1 cellular context compared by ENCODE assay signal in genomic region chr1:157773723-157774350, GRCh38.
TF ChIP-seq lines count a peak whose summit lies in the region.

No MANE protein-coding gene starts in this region.

TF ChIP-seq in GM23338, 12 proteins besides CTCF, POLR2A, EP300 and RAD21:
- TF ChIP-seq, protein P1, sequence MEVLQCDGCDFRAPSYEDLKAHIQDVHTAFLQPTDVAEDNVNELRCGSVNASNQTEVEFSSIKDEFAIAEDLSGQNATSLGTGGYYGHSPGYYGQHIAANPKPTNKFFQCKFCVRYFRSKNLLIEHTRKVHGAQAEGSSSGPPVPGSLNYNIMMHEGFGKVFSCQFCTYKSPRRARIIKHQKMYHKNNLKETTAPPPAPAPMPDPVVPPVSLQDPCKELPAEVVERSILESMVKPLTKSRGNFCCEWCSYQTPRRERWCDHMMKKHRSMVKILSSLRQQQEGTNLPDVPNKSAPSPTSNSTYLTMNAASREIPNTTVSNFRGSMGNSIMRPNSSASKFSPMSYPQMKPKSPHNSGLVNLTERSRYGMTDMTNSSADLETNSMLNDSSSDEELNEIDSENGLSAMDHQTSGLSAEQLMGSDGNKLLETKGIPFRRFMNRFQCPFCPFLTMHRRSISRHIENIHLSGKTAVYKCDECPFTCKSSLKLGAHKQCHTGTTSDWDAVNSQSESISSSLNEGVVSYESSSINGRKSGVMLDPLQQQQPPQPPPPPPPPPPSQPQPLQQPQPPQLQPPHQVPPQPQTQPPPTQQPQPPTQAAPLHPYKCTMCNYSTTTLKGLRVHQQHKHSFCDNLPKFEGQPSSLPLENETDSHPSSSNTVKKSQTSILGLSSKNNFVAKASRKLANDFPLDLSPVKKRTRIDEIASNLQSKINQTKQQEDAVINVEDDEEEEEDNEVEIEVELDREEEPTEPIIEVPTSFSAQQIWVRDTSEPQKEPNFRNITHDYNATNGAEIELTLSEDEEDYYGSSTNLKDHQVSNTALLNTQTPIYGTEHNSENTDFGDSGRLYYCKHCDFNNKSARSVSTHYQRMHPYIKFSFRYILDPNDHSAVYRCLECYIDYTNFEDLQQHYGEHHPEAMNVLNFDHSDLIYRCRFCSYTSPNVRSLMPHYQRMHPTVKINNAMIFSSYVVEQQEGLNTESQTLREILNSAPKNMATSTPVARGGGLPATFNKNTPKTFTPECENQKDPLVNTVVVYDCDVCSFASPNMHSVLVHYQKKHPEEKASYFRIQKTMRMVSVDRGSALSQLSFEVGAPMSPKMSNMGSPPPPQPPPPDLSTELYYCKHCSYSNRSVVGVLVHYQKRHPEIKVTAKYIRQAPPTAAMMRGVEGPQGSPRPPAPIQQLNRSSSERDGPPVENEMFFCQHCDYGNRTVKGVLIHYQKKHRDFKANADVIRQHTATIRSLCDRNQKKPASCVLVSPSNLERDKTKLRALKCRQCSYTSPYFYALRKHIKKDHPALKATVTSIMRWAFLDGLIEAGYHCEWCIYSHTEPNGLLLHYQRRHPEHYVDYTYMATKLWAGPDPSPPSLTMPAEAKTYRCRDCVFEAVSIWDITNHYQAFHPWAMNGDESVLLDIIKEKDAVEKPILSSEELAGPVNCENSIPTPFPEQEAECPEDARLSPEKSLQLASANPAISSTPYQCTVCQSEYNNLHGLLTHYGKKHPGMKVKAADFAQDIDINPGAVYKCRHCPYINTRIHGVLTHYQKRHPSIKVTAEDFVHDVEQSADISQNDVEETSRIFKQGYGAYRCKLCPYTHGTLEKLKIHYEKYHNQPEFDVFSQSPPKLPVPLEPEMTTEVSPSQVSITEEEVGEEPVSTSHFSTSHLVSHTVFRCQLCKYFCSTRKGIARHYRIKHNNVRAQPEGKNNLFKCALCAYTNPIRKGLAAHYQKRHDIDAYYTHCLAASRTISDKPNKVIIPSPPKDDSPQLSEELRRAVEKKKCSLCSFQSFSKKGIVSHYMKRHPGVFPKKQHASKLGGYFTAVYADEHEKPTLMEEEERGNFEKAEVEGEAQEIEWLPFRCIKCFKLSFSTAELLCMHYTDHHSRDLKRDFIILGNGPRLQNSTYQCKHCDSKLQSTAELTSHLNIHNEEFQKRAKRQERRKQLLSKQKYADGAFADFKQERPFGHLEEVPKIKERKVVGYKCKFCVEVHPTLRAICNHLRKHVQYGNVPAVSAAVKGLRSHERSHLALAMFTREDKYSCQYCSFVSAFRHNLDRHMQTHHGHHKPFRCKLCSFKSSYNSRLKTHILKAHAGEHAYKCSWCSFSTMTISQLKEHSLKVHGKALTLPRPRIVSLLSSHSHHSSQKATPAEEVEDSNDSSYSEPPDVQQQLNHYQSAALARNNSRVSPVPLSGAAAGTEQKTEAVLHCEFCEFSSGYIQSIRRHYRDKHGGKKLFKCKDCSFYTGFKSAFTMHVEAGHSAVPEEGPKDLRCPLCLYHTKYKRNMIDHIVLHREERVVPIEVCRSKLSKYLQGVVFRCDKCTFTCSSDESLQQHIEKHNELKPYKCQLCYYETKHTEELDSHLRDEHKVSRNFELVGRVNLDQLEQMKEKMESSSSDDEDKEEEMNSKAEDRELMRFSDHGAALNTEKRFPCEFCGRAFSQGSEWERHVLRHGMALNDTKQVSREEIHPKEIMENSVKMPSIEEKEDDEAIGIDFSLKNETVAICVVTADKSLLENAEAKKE (CRISPR knock-in tag; IDR thresholded peaks at IDR 0.05) = no peak
- TF ChIP-seq JUNB (IDR thresholded peaks at IDR 0.05; ENCODE audit: unreplicated experiment) = no peak
- TF ChIP-seq ZNF331 (CRISPR knock-in tag; IDR thresholded peaks at IDR 0.05; ENCODE audit: low read depth) = no peak
- TF ChIP-seq REST (IDR thresholded peaks at IDR 0.05; ENCODE audit: unreplicated experiment) = no peak
- TF ChIP-seq POLR2AphosphoS5 (IDR thresholded peaks at IDR 0.05; ENCODE audit: low read depth) = no peak
- no peak for TF ChIP-seq CREB1 (CRISPR knock-in tag; IDR thresholded peaks at IDR 0.05; ENCODE audit: low read depth)
- TF ChIP-seq ZNF114 (CRISPR knock-in tag; IDR thresholded peaks at IDR 0.05) = no peak
- TF ChIP-seq EZH2 (IDR thresholded peaks at IDR 0.05; ENCODE audit: low read depth, unreplicated experiment) = no peak
- TF ChIP-seq STAT1 (IDR thresholded peaks at IDR 0.05; ENCODE audit: unreplicated experiment) = no peak
- TF ChIP-seq EZH2phosphoT487 (IDR thresholded peaks at IDR 0.05; ENCODE audit: unreplicated experiment) = no peak
- TF ChIP-seq ETS1 (IDR thresholded peaks at IDR 0.05) = no peak
- no peak for TF ChIP-seq NANOG (IDR thresholded peaks at IDR 0.05; ENCODE audit: borderline replicate concordance)
